8 cellular contexts compared by ENCODE assay signal in genomic region chr19:55605637-55606470, GRCh38. TPM values are rescaled to one million over a fixed set of nuclear protein-coding genes. Genes with fewer than 3 reads are reported as not detected.
DNase-seq lines count a peak whose midpoint lies in the region; ATAC-seq lines count a peak whose summit lies in the region.

Gene ZNF865, plus strand, starts transcription at chr19:55605647. Its CDS starts 7,972 bp downstream, at chr19:55613619.

- POLR2A ChIA-PET in activated CD8-positive, alpha-beta T cell treated with anti-CD3 and anti-CD28 coated beads, Interleukin-2, amount 10 ng/mL, durations not matched to agents 7 days and 5 days (lab: Charles Lee), result interaction anchor here (0.8 to 2.2 kb wide), 9 partner anchors 10 to 352 kb away, joined by 3 to 27 read pairs (median 3); partner anchors contain the start of genes U2AF2 and ZNF784

- CTCF ChIA-PET in activated CD8-positive, alpha-beta T cell treated with anti-CD3 and anti-CD28 coated beads, Interleukin-2, amount 10 ng/mL, durations not matched to agents 7 days and 5 days (lab: Charles Lee), result interaction anchor here (0.6 to 5.6 kb wide), 25 partner anchors 14 to 313 kb away, joined by 3 to 59 read pairs (median 4); partner anchors contain the start of genes U2AF2, ZNF628 and ZNF784

- peak within 1 kb of the TSS; percentile 96 for H3K27ac Mint-ChIP-seq in activated CD8-positive, alpha-beta T cell treated with anti-CD3 and anti-CD28 coated beads, Interleukin-2, amount 10 ng/mL, durations not matched to agents 7 days and 5 days
- peak within 1 kb of the TSS; percentile 80 to 87 for H3K27ac Mint-ChIP-seq in effector memory CD8-positive, alpha-beta T cell
- peak within 1 kb of the TSS; percentile 92 for H3K27ac Mint-ChIP-seq in memory B cell

- peak within 1 kb of the TSS; percentile 91 for H3K4me3 Mint-ChIP-seq in activated CD8-positive, alpha-beta T cell treated with anti-CD3 and anti-CD28 coated beads, Interleukin-2, amount 10 ng/mL, durations not matched to agents 7 days and 5 days
- peak within 1 kb of the TSS; percentile 85 to 86 for H3K4me3 Mint-ChIP-seq in effector memory CD8-positive, alpha-beta T cell
- peak within 1 kb of the TSS; percentile 92 for H3K4me3 Mint-ChIP-seq in memory B cell

- no peaks in the 10 kb centered on the region for H3K9me3 Mint-ChIP-seq in activated CD8-positive, alpha-beta T cell treated with anti-CD3 and anti-CD28 coated beads, Interleukin-2, amount 10 ng/mL, durations not matched to agents 7 days and 5 days (ENCODE audit: insufficient read depth)
- H3K9me3 Mint-ChIP-seq in effector memory CD8-positive, alpha-beta T cell, result no peaks in the 10 kb centered on the region
- peaks cover 2% of the 10 kb centered on the region for H3K9me3 Mint-ChIP-seq in memory B cell

- H3K36me3 Mint-ChIP-seq in activated CD8-positive, alpha-beta T cell treated with anti-CD3 and anti-CD28 coated beads, Interleukin-2, amount 10 ng/mL, durations not matched to agents 7 days and 5 days (ENCODE audit: low read depth), result peaks cover 52% of the 10 kb centered on the region
- H3K36me3 Mint-ChIP-seq in effector memory CD8-positive, alpha-beta T cell (ENCODE audit: insufficient read depth), result peaks cover 44% of the 10 kb centered on the region
- peaks cover 17% of the 10 kb centered on the region for H3K36me3 Mint-ChIP-seq in memory B cell

- peak; percentile 94 for DNase-seq in A172 (ENCODE audit: low spot score)
- peak; percentile 30 for DNase-seq in NCI-H774 (lab: John Stamatoyannopoulos, UW)
- DNase-seq in activated CD8-positive, alpha-beta T cell treated with anti-CD3 and anti-CD28 coated beads, Interleukin-2, amount 10 ng/mL, durations not matched to agents 7 days and 5 days, result peak; percentile 84
- peak; percentile 57 to 65 (median 64) for DNase-seq in effector memory CD8-positive, alpha-beta T cell
- DNase-seq in memory B cell (ENCODE audit: low spot score in 2 of 2), result peak; percentile 56 to 64
- peak; percentile 56 for DNase-seq in stimulated activated CD8-positive, alpha-beta memory T cell treated with anti-CD3 and anti-CD28 coated beads, Interleukin-12 subunit alpha, Interleukin-12 subunit beta, amount 100 ng/mL, for 1 hour (ENCODE audit: low read depth)

- ATAC-seq in GM18502 (IDR thresholded peaks at IDR 0.05; ENCODE audit: poor library complexity, unreplicated experiment) (peak; percentile 30), HG03460 (IDR thresholded peaks at IDR 0.05; ENCODE audit: unreplicated experiment) (peak; percentile 37), memory B cell (ENCODE audit: low read depth) (peak; percentile 45)
- ATAC-seq in activated CD8-positive, alpha-beta T cell treated with anti-CD3 and anti-CD28 coated beads, Interleukin-2, amount 10 ng/mL, durations not matched to agents 7 days and 5 days, result peak; percentile 40
- ATAC-seq in effector memory CD8-positive, alpha-beta T cell (replicated peaks), result peak; percentile 45

- H3K4me1 Mint-ChIP-seq in activated CD8-positive, alpha-beta T cell treated with anti-CD3 and anti-CD28 coated beads, Interleukin-2, amount 10 ng/mL, durations not matched to agents 7 days and 5 days (ENCODE audit: low read depth), result peaks cover 60% of the 10 kb centered on the region
- peaks cover 51% of the 10 kb centered on the region in 2 donors for H3K4me1 Mint-ChIP-seq in effector memory CD8-positive, alpha-beta T cell (ENCODE audit: low read depth in 2 of 2)
- H3K4me1 Mint-ChIP-seq in memory B cell, result peaks cover 37% of the 10 kb centered on the region

- H3K27me3 Mint-ChIP-seq in activated CD8-positive, alpha-beta T cell treated with anti-CD3 and anti-CD28 coated beads, Interleukin-2, amount 10 ng/mL, durations not matched to agents 7 days and 5 days (ENCODE audit: low read depth), result no peaks in the 10 kb centered on the region
- no peaks in the 10 kb centered on the region for H3K27me3 Mint-ChIP-seq in effector memory CD8-positive, alpha-beta T cell
- no peaks in the 10 kb centered on the region for H3K27me3 Mint-ChIP-seq in memory B cell

RNA-seq across cellular contexts. Expression of gene ZNF865, which starts in this region (rescaled TPM):
- total RNA-seq in A172 (2014; rRNA removed; shearing (Covaris generic)), result 0.81 and 1.4 TPM in 2 replicates
- 10 to 100 TPM; 14.8 to 15.8 TPM for total RNA-seq in activated CD8-positive, alpha-beta T cell treated with anti-CD3 and anti-CD28 coated beads, Interleukin-2, amount 10 ng/mL, durations not matched to agents 7 days and 5 days

Comparison
In these comparisons a context has a peak if more than half of its experiments do, and no peak if none do; other contexts are left out.
1. Peak in every context shown above with its lines: DNase-seq and ATAC-seq.
2. DNase-seq: peak in every context shown above with its lines; median percentile 94 in A172; 84 in activated CD8-positive, alpha-beta T cell treated with anti-CD3 and anti-CD28 coated beads, Interleukin-2, amount 10 ng/mL, durations not matched to agents 7 days and 5 days; 64 in effector memory CD8-positive, alpha-beta T cell; 60 in memory B cell; 56 in stimulated activated CD8-positive, alpha-beta memory T cell treated with anti-CD3 and anti-CD28 coated beads, Interleukin-12 subunit alpha, Interleukin-12 subunit beta, amount 100 ng/mL, for 1 hour; 30 in NCI-H774.